ENCODE assay signal across 11 cellular contexts in genomic region chr1:10495942-10496341, GRCh38. TPM values are rescaled to one million over a fixed set of nuclear protein-coding genes. Genes with fewer than 3 reads are reported as not detected.
DNase-seq lines count a peak whose midpoint lies in the region; ATAC-seq, FAIRE-seq and TF ChIP-seq lines count a peak whose summit lies in the region.
"Had no signal": no experiment of that assay in that cellular context is flagged by ENCODE, and none has a peak within 500 bp of the region (broad histone marks: within the 10 kb centered on the region; RNA-seq: fewer than 3 reads in every experiment).

No MANE protein-coding gene starts in this region.

- no peaks in the 10 kb centered on the region for H3K27me3 Mint-ChIP-seq in CD8-positive, alpha-beta T cell (ENCODE audit: low read depth)
- H3K27me3 Mint-ChIP-seq in astrocyte (ENCODE audit: low read depth, unreplicated experiment): no peaks in the 10 kb centered on the region

- CTCF ChIA-PET in CD8-positive, alpha-beta T cell (lab: Charles Lee): interaction anchor here (0.8 to 6.9 kb wide), 10 partner anchors 10 to 414 kb away, joined by 3 to 135 read pairs (median 10); partner anchors contain the start of genes CENPS and DFFA

- peak overlapping the region; percentile 83 for H3K4me3 Mint-ChIP-seq in CD8-positive, alpha-beta T cell
- no peak overlapping the region for H3K4me3 Mint-ChIP-seq in astrocyte (ENCODE audit: unreplicated experiment)

- H3K9ac ChIP-seq in astrocyte (ENCODE audit: low read length) (no peak overlapping the region), mucosa of stomach (ENCODE audit: low read length) (peak overlapping the region; percentile 24)

- ATAC-seq in CD8-positive, alpha-beta T cell: peak; percentile 52

- H4K20me1 ChIP-seq in astrocyte (ENCODE audit: insufficient read depth, low read length): peaks cover 90% of the 10 kb centered on the region

- H3K4me1 ChIP-seq in CD8-positive, alpha-beta T cell (ENCODE audit: insufficient read depth, low read length): peaks cover 21% of the 10 kb centered on the region
- H3K4me1 ChIP-seq in astrocyte (ENCODE audit: insufficient read depth, low read length) (peaks cover 6% of the 10 kb centered on the region), mucosa of stomach (ENCODE audit: control insufficient read depth, insufficient read depth, low read length) (peaks cover 17% of the 10 kb centered on the region)

- intact Hi-C loops in CD8-positive, alpha-beta T cell (cut with DNase I, micrococcal nuclease): loop anchor here (1.0 to 10.0 kb wide), 10 partner anchors 11 to 447 kb away; partner anchors contain the start of genes DFFA (in 1 of the 2) and KIF1B (in 1 of the 2)

- H3K79me2 ChIP-seq in astrocyte (ENCODE audit: insufficient read depth, low read length): peaks cover 79% of the 10 kb centered on the region

- no peak overlapping the region for H2AFZ ChIP-seq in astrocyte (ENCODE audit: low read depth, low read length)

- no peaks in the 10 kb centered on the region for H3K9me3 Mint-ChIP-seq in CD8-positive, alpha-beta T cell
- H3K9me3 Mint-ChIP-seq in astrocyte (ENCODE audit: unreplicated experiment): no peaks in the 10 kb centered on the region

- no peak for TF ChIP-seq CTCF in CD8-positive, alpha-beta T cell (IDR thresholded peaks at IDR 0.05)
- no peak for TF ChIP-seq CTCF in astrocyte (IDR thresholded peaks at IDR 0.05; ENCODE audit: insufficient read depth, low read depth, low read length)

- H3K27me3 ChIP-seq in CD8-positive, alpha-beta T cell (ENCODE audit: insufficient read depth, low read length): no peaks in the 10 kb centered on the region
- H3K27me3 ChIP-seq in astrocyte (ENCODE audit: insufficient read depth, low read length) (no peaks in the 10 kb centered on the region), mucosa of stomach (ENCODE audit: control insufficient read depth, insufficient read depth, low read length) (no peaks in the 10 kb centered on the region)

- POLR2A ChIA-PET in CD8-positive, alpha-beta T cell (lab: Charles Lee): interaction anchor here (0.7 to 2.2 kb wide), 2 partner anchors 15 to 65 kb away, joined by 4 to 11 read pairs; partner anchors contain the start of gene CENPS

- H3K4me3 ChIP-seq in CD8-positive, alpha-beta T cell (ENCODE audit: low read depth, low read length): peak overlapping the region; percentile 50
- H3K4me3 ChIP-seq in astrocyte (ENCODE audit: insufficient read depth, low read depth, low read length): no peak overlapping the region
- H3K4me3 ChIP-seq in mucosa of stomach (ENCODE audit: low read length): no peak overlapping the region
- H3K4me3 ChIP-seq: SK-N-MC had no signal

- DNase-seq in CD8-positive, alpha-beta T cell: peak in 4 of 7 experiments; percentile 23 to 69 (median 56)
- DNase-seq in astrocyte (ENCODE audit: low read depth) (no peak), NCI-H1092 (lab: John Stamatoyannopoulos, UW) (no peak), cortex of kidney (lab: John Stamatoyannopoulos, UW) (no peak), NCI-H748 (lab: John Stamatoyannopoulos, UW; ENCODE audit: unreplicated experiment) (no peak), NCI-H446 (lab: John Stamatoyannopoulos, UW) (no peak)
- DNase-seq: left colon, NCI-H2081 treated with DMSO at 0.1 percent for 48 hours had no signal

- peaks cover 46% of the 10 kb centered on the region for H3K4me1 Mint-ChIP-seq in CD8-positive, alpha-beta T cell (ENCODE audit: low read depth)
- H3K4me1 Mint-ChIP-seq in astrocyte (ENCODE audit: low read depth, unreplicated experiment): peaks cover 11% of the 10 kb centered on the region

- H3K9me3 ChIP-seq in CD8-positive, alpha-beta T cell (ENCODE audit: low read length): no peaks in the 10 kb centered on the region
- H3K9me3 ChIP-seq in KOPT-K1 (ENCODE audit: insufficient read depth, low read length, poor library complexity, severe bottlenecking) (no peaks in the 10 kb centered on the region), astrocyte (ENCODE audit: insufficient read depth, low read depth, low read length) (no peaks in the 10 kb centered on the region), mucosa of stomach (ENCODE audit: control insufficient read depth, low read length) (no peaks in the 10 kb centered on the region)

- no peak for FAIRE-seq in astrocyte (lab: Jason Lieb, UNC)

- H3K27ac ChIP-seq in CD8-positive, alpha-beta T cell (ENCODE audit: low read depth, low read length): peak overlapping the region; percentile 72
- peak overlapping the region; percentile 56 for H3K27ac ChIP-seq in KOPT-K1 (ENCODE audit: low read depth, low read length, poor library complexity, severe bottlenecking)
- H3K27ac ChIP-seq in astrocyte (ENCODE audit: low read depth, low read length): no peak overlapping the region
- H3K27ac ChIP-seq: SK-N-MC had no signal

- no peak overlapping the region for H3K4me2 ChIP-seq in astrocyte (ENCODE audit: low read length)

- H3K36me3 ChIP-seq in CD8-positive, alpha-beta T cell (ENCODE audit: insufficient read depth, low read length): no peaks in the 10 kb centered on the region
- no peaks in the 10 kb centered on the region for H3K36me3 ChIP-seq in KOPT-K1 (ENCODE audit: insufficient read depth, low read length)
- H3K36me3 ChIP-seq in astrocyte (ENCODE audit: insufficient read depth, low read length): peaks cover 3% of the 10 kb centered on the region
- H3K36me3 ChIP-seq in mucosa of stomach (ENCODE audit: control insufficient read depth, insufficient read depth, low read length): no peaks in the 10 kb centered on the region

- H3K27ac Mint-ChIP-seq in CD8-positive, alpha-beta T cell: peak overlapping the region; percentile 98
- H3K27ac Mint-ChIP-seq in astrocyte (ENCODE audit: unreplicated experiment): peak overlapping the region; percentile 75

- H3K36me3 Mint-ChIP-seq in CD8-positive, alpha-beta T cell: peaks cover 17% of the 10 kb centered on the region
- H3K36me3 Mint-ChIP-seq in astrocyte (ENCODE audit: low read depth, unreplicated experiment): no peaks in the 10 kb centered on the region

RNA-seq across cellular contexts. Expression of gene PEX14, which starts 21.2 kb away (rescaled TPM):
- 10 to 100 TPM; 13.5 to 14.2 TPM for total RNA-seq in CD8-positive, alpha-beta T cell
- total RNA-seq in astrocyte: 23.1 and 23.3 TPM in 2 replicates

RNA-seq across cellular contexts. Expression of gene DFFA, which starts 23.6 kb away (rescaled TPM):
- total RNA-seq in CD8-positive, alpha-beta T cell: 10 to 100 TPM in 1 of 2 experiments, 1 to 10 TPM in 1; 10.0 to 10.4 TPM
- 47.4 and 58.2 TPM in 2 replicates for total RNA-seq in astrocyte

RNA-seq across cellular contexts. Expression of gene CORT, which starts 46.1 kb away (rescaled TPM):
- total RNA-seq in CD8-positive, alpha-beta T cell: under 1 TPM in 1 of 2 experiments, not detected in 1; 0.38 TPM
- total RNA-seq in astrocyte: 0.23 and 0.29 TPM in 2 replicates

Comparison
In these comparisons a context has a peak if more than half of its experiments do, and no peak if none do; other contexts are left out.
1. DNase-seq: peak in CD8-positive, alpha-beta T cell (4 of 7); none in astrocyte (single experiment), NCI-H1092 (single experiment), cortex of kidney (single experiment), NCI-H748 (single experiment) and NCI-H446 (0 of 2).